Comparison of ENCODE assay signal across 23 cellular contexts in the genomic region with DNA sequence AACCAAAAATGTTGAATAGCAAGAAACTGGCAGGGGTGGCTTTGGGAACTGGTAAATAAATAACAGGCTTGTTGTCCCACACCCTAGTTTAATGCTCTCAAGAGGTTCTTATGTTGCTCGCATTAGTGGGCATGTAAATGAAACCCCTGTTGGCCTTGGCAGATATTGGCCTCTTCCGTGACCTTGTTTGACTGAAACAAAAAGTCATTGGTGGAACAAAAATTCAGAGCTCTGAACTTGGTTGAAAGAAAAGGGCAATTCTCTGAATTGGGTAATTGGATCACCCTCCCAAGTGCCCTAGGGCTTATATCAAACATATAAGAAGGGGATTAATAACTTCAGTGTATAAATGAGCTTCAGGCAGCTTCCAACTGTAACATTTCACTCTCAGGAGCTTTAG.
DNase-seq lines count a peak whose midpoint lies in the region; ATAC-seq and TF ChIP-seq lines count a peak whose summit lies in the region.
"Had no signal": no experiment of that assay in that cellular context is flagged by ENCODE, and none has a peak within 500 bp of the region (broad histone marks: within the 10 kb centered on the region; RNA-seq: fewer than 3 reads in every experiment).

No MANE protein-coding gene starts in this region.

- H3K4me1 ChIP-seq in left ventricle myocardium inferior, result peaks cover 34% of the 10 kb centered on the region
- H3K4me1 ChIP-seq in uterus, result peaks cover 0 to 9% of the 10 kb centered on the region in 2 donors
- H3K4me1 ChIP-seq: colonic mucosa had no signal

- DNase-seq in left ventricle myocardium inferior (no peak), cardiac septum (ENCODE audit: low spot score) (no peak), nephron progenitor cell (no peak), uterus (no peak)
- DNase-seq in activated CD4-positive, alpha-beta T cell treated with anti-CD3 and anti-CD28 coated beads, Interleukin-2, amount 10 ng/mL, durations not matched to agents 7 days and 5 days, result no peak
- DNase-seq: 8988T; activated CD8-positive, alpha-beta T cell treated with anti-CD3 and anti-CD28 coated beads, Interleukin-2, amount 10 ng/mL, durations not matched to agents 7 days and 5 days; activated gamma-delta T cell treated with Interleukin-2 at 50 U/mL for 16 hours; brain microvascular endothelial cell; Calu3; colonic mucosa; HFFc6; kidney glomerular epithelial cell; mammary epithelial cell; natural killer cell; NCI-H1417; NCI-H526 treated with DMSO at 0.1 percent for 48 hours; stimulated activated naive CD4-positive, alpha-beta T cell treated with Interleukin-2 at 50 U/mL for 16 hours had no signal

- intact Hi-C loops in left ventricle myocardium inferior (cut with micrococcal nuclease), result no loop called here
- intact Hi-C loops in cardiac septum (cut with DNase I), result no loop called here
- intact Hi-C loops in dendritic cell treated with granulocyte-macrophage colony-stimulating factor and Interleukin-4, amounts not matched to agents 40 ng/mL and 50 ng/mL, for 4 days (cut with micrococcal nuclease), result loop anchor here (5.0 to 10.0 kb wide), 2 partner anchors 36 to 112 kb away; no protein-coding TSS in a partner anchor
- intact Hi-C loops in uterus (cut with DNase I; ENCODE audit: low total_unique reads), result no loop called here

- H3K36me3 Mint-ChIP-seq in dendritic cell treated with granulocyte-macrophage colony-stimulating factor and Interleukin-4, amounts not matched to agents 40 ng/mL and 50 ng/mL, for 4 days (ENCODE audit: low read depth), result no peaks in the 10 kb centered on the region
- peaks cover 1% of the 10 kb centered on the region for H3K36me3 Mint-ChIP-seq in nephron progenitor cell (ENCODE audit: low read depth)
- peaks cover 2% of the 10 kb centered on the region for H3K36me3 Mint-ChIP-seq in activated CD4-positive, alpha-beta T cell treated with anti-CD3 and anti-CD28 coated beads, Interleukin-2, amount 10 ng/mL, durations not matched to agents 7 days and 5 days (ENCODE audit: low read depth)
- H3K36me3 Mint-ChIP-seq: natural killer cell had no signal

- no peak for TF ChIP-seq POLR2A in uterus (IDR thresholded peaks at IDR 0.05)

- peaks cover 51% of the 10 kb centered on the region for H3K4me1 Mint-ChIP-seq in dendritic cell treated with granulocyte-macrophage colony-stimulating factor and Interleukin-4, amounts not matched to agents 40 ng/mL and 50 ng/mL, for 4 days (ENCODE audit: low read depth)
- peaks cover 73% of the 10 kb centered on the region for H3K4me1 Mint-ChIP-seq in nephron progenitor cell
- H3K4me1 Mint-ChIP-seq in activated CD4-positive, alpha-beta T cell treated with anti-CD3 and anti-CD28 coated beads, Interleukin-2, amount 10 ng/mL, durations not matched to agents 7 days and 5 days, result peaks cover 25% of the 10 kb centered on the region

- ATAC-seq in HG03460 (IDR thresholded peaks at IDR 0.05; ENCODE audit: unreplicated experiment) (no peak), HG02642 (IDR thresholded peaks at IDR 0.05; ENCODE audit: poor library complexity, unreplicated experiment) (no peak)
- ATAC-seq: activated CD4-positive, CD25-positive, alpha-beta regulatory T cell treated with anti-CD3 and anti-CD28 coated beads, Interleukin-2, amount 50 U/mL, for 24 hours; activated CD8-positive, alpha-beta T cell treated with anti-CD3 and anti-CD28 coated beads, Interleukin-2, amount 10 ng/mL, durations not matched to agents 7 days and 5 days; natural killer cell had no signal

- H3K9me3 Mint-ChIP-seq in dendritic cell treated with granulocyte-macrophage colony-stimulating factor and Interleukin-4, amounts not matched to agents 40 ng/mL and 50 ng/mL, for 4 days, result no peaks in the 10 kb centered on the region
- H3K9me3 Mint-ChIP-seq in nephron progenitor cell, result peaks cover under 1% of the 10 kb centered on the region
- peaks cover 5% of the 10 kb centered on the region for H3K9me3 Mint-ChIP-seq in activated CD4-positive, alpha-beta T cell treated with anti-CD3 and anti-CD28 coated beads, Interleukin-2, amount 10 ng/mL, durations not matched to agents 7 days and 5 days
- H3K9me3 Mint-ChIP-seq: HFFc6, natural killer cell had no signal

- H3K4me3 ChIP-seq in left ventricle myocardium inferior (no peak overlapping the region), uterus (no peak overlapping the region)
- H3K4me3 ChIP-seq: colonic mucosa, thoracic aorta had no signal

- H3K27me3 Mint-ChIP-seq in dendritic cell treated with granulocyte-macrophage colony-stimulating factor and Interleukin-4, amounts not matched to agents 40 ng/mL and 50 ng/mL, for 4 days, result no peaks in the 10 kb centered on the region
- H3K27me3 Mint-ChIP-seq in nephron progenitor cell (ENCODE audit: low read depth, poor library complexity), result no peaks in the 10 kb centered on the region
- no peaks in the 10 kb centered on the region for H3K27me3 Mint-ChIP-seq in activated CD4-positive, alpha-beta T cell treated with anti-CD3 and anti-CD28 coated beads, Interleukin-2, amount 10 ng/mL, durations not matched to agents 7 days and 5 days

- H3K27ac ChIP-seq in left ventricle myocardium inferior (replicated peaks) (peak overlapping the region; percentile 36), uterus (peak overlapping the region; percentile 86 to 95)
- H3K27ac ChIP-seq: brain microvascular endothelial cell, colonic mucosa, thoracic aorta had no signal

- no peaks in the 10 kb centered on the region for H3K9me3 ChIP-seq in left ventricle myocardium inferior (replicated peaks)
- no peaks in the 10 kb centered on the region for H3K9me3 ChIP-seq in uterus
- H3K9me3 ChIP-seq: colonic mucosa, thoracic aorta had no signal

- TF ChIP-seq CTCF in left ventricle myocardium inferior (IDR thresholded peaks at IDR 0.05; ENCODE audit: borderline replicate concordance) (no peak), nephron progenitor cell (IDR thresholded peaks at IDR 0.05) (no peak), uterus (IDR thresholded peaks at IDR 0.05) (no peak)

- CTCF ChIA-PET in activated CD4-positive, alpha-beta T cell treated with anti-CD3 and anti-CD28 coated beads, Interleukin-2, amount 10 ng/mL, durations not matched to agents 7 days and 5 days (lab: Charles Lee), result no interaction called here

- H3K36me3 ChIP-seq in left ventricle myocardium inferior (no peaks in the 10 kb centered on the region), uterus (no peaks in the 10 kb centered on the region)
- H3K36me3 ChIP-seq: brain microvascular endothelial cell, colonic mucosa, thoracic aorta had no signal

- H3K4me3 Mint-ChIP-seq in dendritic cell treated with granulocyte-macrophage colony-stimulating factor and Interleukin-4, amounts not matched to agents 40 ng/mL and 50 ng/mL, for 4 days, result no peak overlapping the region
- H3K4me3 Mint-ChIP-seq in nephron progenitor cell, result no peak overlapping the region
- H3K4me3 Mint-ChIP-seq in activated CD4-positive, alpha-beta T cell treated with anti-CD3 and anti-CD28 coated beads, Interleukin-2, amount 10 ng/mL, durations not matched to agents 7 days and 5 days, result no peak overlapping the region
- H3K4me3 Mint-ChIP-seq: activated CD8-positive, alpha-beta T cell treated with anti-CD3 and anti-CD28 coated beads, Interleukin-2, amount 10 ng/mL, durations not matched to agents 7 days and 5 days; HFFc6; natural killer cell had no signal

- POLR2A ChIA-PET in activated CD4-positive, alpha-beta T cell treated with anti-CD3 and anti-CD28 coated beads, Interleukin-2, amount 10 ng/mL, durations not matched to agents 7 days and 5 days (lab: Charles Lee), result no interaction called here

- H3K27ac Mint-ChIP-seq in dendritic cell treated with granulocyte-macrophage colony-stimulating factor and Interleukin-4, amounts not matched to agents 40 ng/mL and 50 ng/mL, for 4 days, result peak overlapping the region; percentile 73
- H3K27ac Mint-ChIP-seq in nephron progenitor cell, result peak overlapping the region; percentile 99
- no peak overlapping the region for H3K27ac Mint-ChIP-seq in activated CD4-positive, alpha-beta T cell treated with anti-CD3 and anti-CD28 coated beads, Interleukin-2, amount 10 ng/mL, durations not matched to agents 7 days and 5 days
- H3K27ac Mint-ChIP-seq: activated CD8-positive, alpha-beta T cell treated with anti-CD3 and anti-CD28 coated beads, Interleukin-2, amount 10 ng/mL, durations not matched to agents 7 days and 5 days; HFFc6 had no signal

- no peaks in the 10 kb centered on the region for H3K27me3 ChIP-seq in left ventricle myocardium inferior (ENCODE audit: low read depth)
- H3K27me3 ChIP-seq in uterus, result no peaks in the 10 kb centered on the region
- H3K27me3 ChIP-seq: brain microvascular endothelial cell, colonic mucosa had no signal
